ENCODE assay signal across 9 cellular contexts in genomic region chr19:33683881-33684549, GRCh38.
DNase-seq lines count a peak whose midpoint lies in the region; ATAC-seq, FAIRE-seq and TF ChIP-seq lines count a peak whose summit lies in the region.
"Had no signal": no experiment of that assay in that cellular context is flagged by ENCODE, and none has a peak within 500 bp of the region (broad histone marks: within the 10 kb centered on the region; RNA-seq: fewer than 3 reads in every experiment).

No MANE protein-coding gene starts in this region.

- no peaks in the 10 kb centered on the region for H3K4me1 ChIP-seq in HepG2 (ENCODE audit: insufficient read depth, low read length)

- H3K27ac ChIP-seq in HepG2 (ENCODE audit: extremely low read length, insufficient read depth, low read length) (no peak overlapping the region), coronary artery (no peak overlapping the region)

- H3K4me3 ChIP-seq in bronchial epithelial cell (ENCODE audit: low read depth, low read length), result no peak overlapping the region
- no peak overlapping the region for H3K4me3 ChIP-seq in HepG2 (replicated peaks in 1 of 3; ENCODE audit: insufficient read depth in 1 of 3, low read depth in 2 of 3, low read length in 3 of 3)
- no peak overlapping the region for H3K4me3 ChIP-seq in coronary artery

- in situ Hi-C loops in HepG2 (cut with HindIII; ENCODE audit: extremely low pct_ligation_motif_present, low pct_unique_long_range_greater_than_20kb), result no loop called here

- no peaks in the 10 kb centered on the region for H3K4me1 Mint-ChIP-seq in CD14-positive monocyte
- H3K4me1 Mint-ChIP-seq: IgD-negative memory B cell had no signal

- H3K36me3 ChIP-seq in bronchial epithelial cell (ENCODE audit: control insufficient read depth, insufficient read depth, low read length) (no peaks in the 10 kb centered on the region), HepG2 (replicated peaks in 1 of 2; ENCODE audit: control insufficient read depth in 1 of 2, insufficient read depth in 2 of 2, low read length in 2 of 2) (no peaks in the 10 kb centered on the region)

- no peaks in the 10 kb centered on the region for H3K36me3 Mint-ChIP-seq in CD14-positive monocyte
- H3K36me3 Mint-ChIP-seq: IgD-negative memory B cell had no signal

- intact Hi-C loops in CD14-positive monocyte (cut with micrococcal nuclease) (no loop called here), HepG2 (cut with micrococcal nuclease; ENCODE audit: unreplicated experiment) (no loop called here)

- no peaks in the 10 kb centered on the region for H3K79me2 ChIP-seq in HepG2 (ENCODE audit: insufficient read depth, low read length)

- H4K20me1 ChIP-seq in HepG2 (ENCODE audit: insufficient read depth, low read length), result peaks cover 6% of the 10 kb centered on the region; the same call in 1 of the 2 replicates

- BruUV-seq in HepG2 (replicated peaks; lab: Mats Ljungman, UMichigan), result no TSS peak

- 28% methylated on average over 8 of the region's 24 CpGs for WGBS in HepG2 (ENCODE audit: low lambda C conversion rate)

- H3K9ac ChIP-seq in HepG2 (ENCODE audit: insufficient read depth, low read depth, low read length), result no peak overlapping the region

- TF ChIP-seq EP300 in HepG2 (IDR thresholded peaks at IDR 0.05; ENCODE audit: low read depth in 2 of 2, low read length in 2 of 2) (no peak), HepG2 (CRISPR knock-in tag; IDR thresholded peaks at IDR 0.05; ENCODE audit: borderline replicate concordance) (no peak)

- H3K27me3 Mint-ChIP-seq in CD14-positive monocyte (ENCODE audit: low read depth in 3 of 3), result peaks cover 24 to 31% (median 27%) of the 10 kb centered on the region in 3 donors

- FAIRE-seq in bronchial epithelial cell (lab: Jason Lieb, UNC), result no peak
- no peak for FAIRE-seq in HepG2 (lab: Jason Lieb, UNC)

- H3K27me3 ChIP-seq in bronchial epithelial cell (ENCODE audit: control insufficient read depth, insufficient read depth, low read length), result no peaks in the 10 kb centered on the region
- peaks cover 3 to 39% of the 10 kb centered on the region in 2 experiments; a peak in 4 of 5 replicates for H3K27me3 ChIP-seq in HepG2 (ENCODE audit: control insufficient read depth in 1 of 2, insufficient read depth in 2 of 2, low read length in 2 of 2)

- no peak for TF ChIP-seq POLR2A in HepG2 (IDR thresholded peaks at IDR 0.05; ENCODE audit: insufficient read depth in 1 of 2, low read depth in 2 of 2, low read length in 2 of 2)

- POLR2A ChIA-PET in HepG2 (lab: Yijun Ruan, JAX), result no interaction called here

- TF ChIP-seq RAD21 in HepG2 (CRISPR knock-in tag; IDR thresholded peaks at IDR 0.05), result no peak

- no peak for TF ChIP-seq CTCF in CD14-positive monocyte (IDR thresholded peaks at IDR 0.05)
- no peak for TF ChIP-seq CTCF in bronchial epithelial cell (IDR thresholded peaks at IDR 0.05; ENCODE audit: insufficient read depth, low read length, severe bottlenecking)
- TF ChIP-seq CTCF in HepG2 (CRISPR knock-in tag; IDR thresholded peaks at IDR 0.05), result no peak
- TF ChIP-seq CTCF in coronary artery (IDR thresholded peaks at IDR 0.05), result no peak

- no peak overlapping the region for H3K4me2 ChIP-seq in HepG2 (ENCODE audit: low read depth, low read length)

- no peaks in the 10 kb centered on the region for H3K9me3 ChIP-seq in HepG2 (ENCODE audit: low read length)

- H3K9me3 Mint-ChIP-seq in CD14-positive monocyte, result peaks cover 0 to 4% (median 2%) of the 10 kb centered on the region in 7 donors

- DNase-seq in CD14-positive monocyte (ENCODE audit: low spot score), result peak; percentile 27
- DNase-seq in HT-29 (ENCODE audit: low spot score), result peak; percentile 26
- DNase-seq in bronchial epithelial cell (ENCODE audit: low read depth), result peak; percentile 17
- DNase-seq in HepG2 (ENCODE audit: low spot score), result peak; percentile 7
- no peak for DNase-seq in NOMO-1 treated with DMSO at 0.1 percent for 48 hours (lab: John Stamatoyannopoulos, UW; ENCODE audit: unreplicated experiment)
- no peak for DNase-seq in coronary artery (ENCODE audit: low spot score)
- DNase-seq in NCI-H1092 treated with DMSO at 0.1 percent for 48 hours (lab: John Stamatoyannopoulos, UW), result no peak
- DNase-seq in stimulated activated CD4-positive, alpha-beta T cell treated with anti-CD3 and anti-CD28 coated beads, Interleukin-4, amount 100 ng/mL, for 1 hour, result no peak

- H2AFZ ChIP-seq in HepG2 (ENCODE audit: low read length), result no peak overlapping the region

- CTCF ChIA-PET in HepG2 (lab: Yijun Ruan, JAX; ENCODE audit: low intra/inter-chr PET ratio, low total read pairs), result no interaction called here

- ATAC-seq in HepG2, result peak; percentile 87

- H3K4me3 Mint-ChIP-seq in CD14-positive monocyte, result peak overlapping the region in 1 of 2 donors; percentile 74
- H3K4me3 Mint-ChIP-seq: IgD-negative memory B cell had no signal

- H3K27ac Mint-ChIP-seq in CD14-positive monocyte, result no peak overlapping the region
- H3K27ac Mint-ChIP-seq: IgD-negative memory B cell had no signal

TF ChIP-seq in HepG2, 621 proteins besides CTCF, POLR2A, EP300 and RAD21 (continues in another document):
- peak; percentile 33; the same call in 1 of the 2 replicates for TF ChIP-seq EHMT2 (IDR thresholded peaks at IDR 0.05; ENCODE audit: borderline replicate concordance, low read depth, low read length)
- TF ChIP-seq, protein P1, sequence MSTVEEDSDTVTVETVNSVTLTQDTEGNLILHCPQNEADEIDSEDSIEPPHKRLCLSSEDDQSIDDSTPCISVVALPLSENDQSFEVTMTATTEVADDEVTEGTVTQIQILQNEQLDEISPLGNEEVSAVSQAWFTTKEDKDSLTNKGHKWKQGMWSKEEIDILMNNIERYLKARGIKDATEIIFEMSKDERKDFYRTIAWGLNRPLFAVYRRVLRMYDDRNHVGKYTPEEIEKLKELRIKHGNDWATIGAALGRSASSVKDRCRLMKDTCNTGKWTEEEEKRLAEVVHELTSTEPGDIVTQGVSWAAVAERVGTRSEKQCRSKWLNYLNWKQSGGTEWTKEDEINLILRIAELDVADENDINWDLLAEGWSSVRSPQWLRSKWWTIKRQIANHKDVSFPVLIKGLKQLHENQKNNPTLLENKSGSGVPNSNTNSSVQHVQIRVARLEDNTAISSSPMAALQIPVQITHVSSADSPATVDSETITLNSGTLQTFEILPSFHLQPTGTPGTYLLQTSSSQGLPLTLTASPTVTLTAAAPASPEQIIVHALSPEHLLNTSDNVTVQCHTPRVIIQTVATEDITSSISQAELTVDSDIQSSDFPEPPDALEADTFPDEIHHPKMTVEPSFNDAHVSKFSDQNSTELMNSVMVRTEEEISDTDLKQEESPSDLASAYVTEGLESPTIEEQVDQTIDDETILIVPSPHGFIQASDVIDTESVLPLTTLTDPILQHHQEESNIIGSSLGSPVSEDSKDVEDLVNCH (CRISPR knock-in tag; IDR thresholded peaks at IDR 0.05), result no peak
- no peak for TF ChIP-seq ZNF292 (CRISPR knock-in tag; IDR thresholded peaks at IDR 0.05; ENCODE audit: borderline replicate concordance, low read depth)
- TF ChIP-seq REST (IDR thresholded peaks at IDR 0.05; ENCODE audit: borderline replicate concordance in 1 of 2, low read depth in 1 of 2, low read length in 2 of 2), result peak; percentile 91 to 95
- TF ChIP-seq, protein P2, sequence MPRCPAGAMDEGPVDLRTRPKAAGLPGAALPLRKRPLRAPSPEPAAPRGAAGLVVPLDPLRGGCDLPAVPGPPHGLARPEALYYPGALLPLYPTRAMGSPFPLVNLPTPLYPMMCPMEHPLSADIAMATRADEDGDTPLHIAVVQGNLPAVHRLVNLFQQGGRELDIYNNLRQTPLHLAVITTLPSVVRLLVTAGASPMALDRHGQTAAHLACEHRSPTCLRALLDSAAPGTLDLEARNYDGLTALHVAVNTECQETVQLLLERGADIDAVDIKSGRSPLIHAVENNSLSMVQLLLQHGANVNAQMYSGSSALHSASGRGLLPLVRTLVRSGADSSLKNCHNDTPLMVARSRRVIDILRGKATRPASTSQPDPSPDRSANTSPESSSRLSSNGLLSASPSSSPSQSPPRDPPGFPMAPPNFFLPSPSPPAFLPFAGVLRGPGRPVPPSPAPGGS (CRISPR knock-in tag; IDR thresholded peaks at IDR 0.05), result no peak
- peak; percentile 52; the same call in 1 of the 2 replicates for TF ChIP-seq ZNF773 (CRISPR knock-in tag; IDR thresholded peaks at IDR 0.05; ENCODE audit: borderline replicate concordance)
- no peak for TF ChIP-seq STAT5B (CRISPR knock-in tag; IDR thresholded peaks at IDR 0.05)
- no peak for TF ChIP-seq SAFB2 (CRISPR knock-in tag; IDR thresholded peaks at IDR 0.05; ENCODE audit: borderline replicate concordance, low read depth)
- TF ChIP-seq ELF3 (CRISPR knock-in tag; IDR thresholded peaks at IDR 0.05), result no peak
- no peak for TF ChIP-seq MTF1 (CRISPR knock-in tag; IDR thresholded peaks at IDR 0.05)
- no peak for TF ChIP-seq POLR2AphosphoS2 (IDR thresholded peaks at IDR 0.05; ENCODE audit: low read depth, low read length)

Comparison
In these comparisons a context has a peak if more than half of its experiments do, and no peak if none do; other contexts are left out.
1. DNase-seq: peak in CD14-positive monocyte (single experiment), HT-29 (single experiment), bronchial epithelial cell (single experiment) and HepG2 (single experiment); none in NOMO-1 treated with DMSO at 0.1 percent for 48 hours (single experiment), coronary artery (single experiment), NCI-H1092 treated with DMSO at 0.1 percent for 48 hours (single experiment) and stimulated activated CD4-positive, alpha-beta T cell treated with anti-CD3 and anti-CD28 coated beads, Interleukin-4, amount 100 ng/mL, for 1 hour (single experiment).